ENCODE assay signal across 8 cellular contexts in genomic region chr6:7312616-7313504, GRCh38. TPM values are rescaled to one million over a fixed set of nuclear protein-coding genes. Genes with fewer than 3 reads are reported as not detected.
A peak's percentile ranks its signal among the peaks of the same experiment; 100 is the strongest.
DNase-seq lines count a peak whose midpoint lies in the region; ATAC-seq and TF ChIP-seq lines count a peak whose summit lies in the region.

Gene SSR1, minus strand, starts transcription at chr6:7313199. Its CDS starts 79 bp downstream, at chr6:7313120.

- H3K27ac ChIP-seq in KMS-11 (peak within 1 kb of the TSS; percentile 74), Peyer's patch (peak within 1 kb of the TSS; percentile 90 to 96 (median 94)), muscle layer of colon (ENCODE audit: low read depth, low read length) (peak within 1 kb of the TSS; percentile 99)

- H3K4me3 ChIP-seq in KMS-11 (IDR thresholded peaks at IDR 0.05; ENCODE audit: insufficient read depth, low read depth, low read length) (peak within 1 kb of the TSS; percentile 86), Peyer's patch (peak within 1 kb of the TSS; percentile 84 to 98 (median 94)), muscle layer of colon (ENCODE audit: low read depth in 1 of 2, low read length in 2 of 2) (peak within 1 kb of the TSS; percentile 86 to 87)

- peak; percentile 96 for ATAC-seq in GM21737 (IDR thresholded peaks at IDR 0.05; ENCODE audit: unreplicated experiment)
- peak; percentile 100 for ATAC-seq in esophagus mucosa

- TF ChIP-seq CTCF in KMS-11 (conservative IDR thresholded peaks at IDR 0.05; ENCODE audit: low read depth, low read length) (no peak), Peyer's patch (IDR thresholded peaks at IDR 0.05) (no peak)

- H3K4me1 ChIP-seq in KMS-11 (ENCODE audit: low read depth, poor library complexity, severe bottlenecking) = peaks cover 24% of the 10 kb centered on the region
- H3K4me1 ChIP-seq in Peyer's patch = peaks cover 0 to 29% (median 6%) of the 10 kb centered on the region in 4 donors
- H3K4me1 ChIP-seq in muscle layer of colon (ENCODE audit: insufficient read depth, low read length) = peaks cover 18% of the 10 kb centered on the region

- peak within 1 kb of the TSS; percentile 83 for H2AFZ ChIP-seq in KMS-11 (ENCODE audit: low read depth)

- peak within 1 kb of the TSS; percentile 97 for H3K4me2 ChIP-seq in KMS-11

- H3K27me3 ChIP-seq in KMS-11 (ENCODE audit: insufficient read depth, low read depth) (no peaks in the 10 kb centered on the region), Peyer's patch (no peaks in the 10 kb centered on the region), muscle layer of colon (ENCODE audit: control insufficient read depth in 1 of 2, insufficient read depth in 2 of 2, low read length in 2 of 2) (no peaks in the 10 kb centered on the region)

- DNase-seq in DMS53 treated with DMSO at 0.1 percent for 48 hours (lab: John Stamatoyannopoulos, UW; ENCODE audit: unreplicated experiment) (peak; percentile 95), Peyer's patch (peak; percentile 97 to 99 (median 99))
- peak; percentile 95 to 96 for DNase-seq in activated T-cell treated with anti-CD3 and anti-CD28 coated beads, Interleukin-2, amount 50 U/mL, for 48 hours
- peak; percentile 90 for DNase-seq in stimulated activated CD8-positive, alpha-beta memory T cell treated with anti-CD3 and anti-CD28 coated beads, Interleukin-7, amount 100 ng/mL, for 24 hours (ENCODE audit: low read depth)

- H3K36me3 ChIP-seq in KMS-11 (ENCODE audit: insufficient read depth) (peaks cover 10% of the 10 kb centered on the region; the same call in 1 of the 2 replicates), Peyer's patch (peaks cover 0 to 18% (median 0%) of the 10 kb centered on the region in 3 donors), muscle layer of colon (ENCODE audit: insufficient read depth, low read length) (peaks cover 14% of the 10 kb centered on the region)

- H3K79me2 ChIP-seq in KMS-11 (ENCODE audit: insufficient read depth, low read depth) = peaks cover 50% of the 10 kb centered on the region

- no peaks in the 10 kb centered on the region for H4K20me1 ChIP-seq in KMS-11 (ENCODE audit: insufficient read depth)

- H3K9me3 ChIP-seq in Peyer's patch (no peaks in the 10 kb centered on the region), muscle layer of colon (ENCODE audit: low read length) (no peaks in the 10 kb centered on the region)

- H3K9ac ChIP-seq in KMS-11 = peak within 1 kb of the TSS; percentile 95
- peak within 1 kb of the TSS; percentile 75 for H3K9ac ChIP-seq in muscle layer of colon (ENCODE audit: low read length)

- TF ChIP-seq POLR2A in Peyer's patch (IDR thresholded peaks at IDR 0.05) = peak; percentile 68 to 90

RNA-seq across cellular contexts. Expression of gene SSR1, which starts in this region (rescaled TPM):
- 10 to 100 TPM; 26.6 to 65.7 (median 36.8) TPM for total RNA-seq in Peyer's patch
- 110 TPM for total RNA-seq in esophagus mucosa

Comparison
In these comparisons a context has a peak if more than half of its experiments do, and no peak if none do; other contexts are left out.
1. Peak in every context shown above with its lines: DNase-seq, ATAC-seq, H3K4me3 ChIP-seq and H3K27ac ChIP-seq.